1 cellular context compared by ENCODE assay signal in the genomic region with DNA sequence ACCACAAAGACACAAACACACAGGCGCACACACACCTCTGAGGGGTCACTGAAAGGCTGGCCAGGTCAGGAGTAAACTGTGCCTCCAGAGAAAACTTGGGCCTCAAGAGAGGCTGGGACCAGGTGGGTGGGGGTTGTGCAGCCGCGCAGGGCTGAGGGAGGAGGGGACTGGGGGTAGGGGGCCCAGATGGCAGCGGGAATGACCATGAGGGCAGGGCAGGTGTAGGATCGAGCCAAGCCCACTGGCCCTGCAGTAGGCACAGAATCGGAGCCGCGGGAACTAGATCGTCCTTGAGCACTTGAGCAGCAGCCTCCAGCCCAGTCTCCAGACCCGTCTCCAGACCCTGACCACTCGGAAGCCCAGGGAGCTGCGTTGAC.
TF ChIP-seq lines count a peak whose summit lies in the region.

No MANE protein-coding gene starts in this region.

TF ChIP-seq in H1, 55 proteins besides CTCF, POLR2A, EP300 and RAD21:
- TF ChIP-seq, protein P1, sequence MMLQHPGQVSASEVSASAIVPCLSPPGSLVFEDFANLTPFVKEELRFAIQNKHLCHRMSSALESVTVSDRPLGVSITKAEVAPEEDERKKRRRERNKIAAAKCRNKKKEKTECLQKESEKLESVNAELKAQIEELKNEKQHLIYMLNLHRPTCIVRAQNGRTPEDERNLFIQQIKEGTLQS (IDR thresholded peaks at IDR 0.05; ENCODE audit: insufficient read depth, low read depth, low read length), result no peak
- TF ChIP-seq, protein P2, sequence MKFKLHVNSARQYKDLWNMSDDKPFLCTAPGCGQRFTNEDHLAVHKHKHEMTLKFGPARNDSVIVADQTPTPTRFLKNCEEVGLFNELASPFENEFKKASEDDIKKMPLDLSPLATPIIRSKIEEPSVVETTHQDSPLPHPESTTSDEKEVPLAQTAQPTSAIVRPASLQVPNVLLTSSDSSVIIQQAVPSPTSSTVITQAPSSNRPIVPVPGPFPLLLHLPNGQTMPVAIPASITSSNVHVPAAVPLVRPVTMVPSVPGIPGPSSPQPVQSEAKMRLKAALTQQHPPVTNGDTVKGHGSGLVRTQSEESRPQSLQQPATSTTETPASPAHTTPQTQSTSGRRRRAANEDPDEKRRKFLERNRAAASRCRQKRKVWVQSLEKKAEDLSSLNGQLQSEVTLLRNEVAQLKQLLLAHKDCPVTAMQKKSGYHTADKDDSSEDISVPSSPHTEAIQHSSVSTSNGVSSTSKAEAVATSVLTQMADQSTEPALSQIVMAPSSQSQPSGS (IDR thresholded peaks at IDR 0.05; ENCODE audit: low read length), result no peak
- TF ChIP-seq, protein P3, sequence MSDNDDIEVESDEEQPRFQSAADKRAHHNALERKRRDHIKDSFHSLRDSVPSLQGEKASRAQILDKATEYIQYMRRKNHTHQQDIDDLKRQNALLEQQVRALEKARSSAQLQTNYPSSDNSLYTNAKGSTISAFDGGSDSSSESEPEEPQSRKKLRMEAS (IDR thresholded peaks at IDR 0.05), result no peak
- no peak for TF ChIP-seq TAF1 (IDR thresholded peaks at IDR 0.05; ENCODE audit: low read depth, low read length)
- no peak for TF ChIP-seq SP1 (IDR thresholded peaks at IDR 0.05; ENCODE audit: low read depth, low read length)
